8 cellular contexts compared by ENCODE assay signal in genomic region chr17:72122002-72122310, GRCh38. TPM values are rescaled to one million over a fixed set of nuclear protein-coding genes. Genes with fewer than 3 reads are reported as not detected.
A peak's percentile ranks its signal among the peaks of the same experiment; 100 is the strongest.
DNase-seq lines count a peak whose midpoint lies in the region; ATAC-seq, FAIRE-seq and TF ChIP-seq lines count a peak whose summit lies in the region.

No MANE protein-coding gene starts in this region.

- H3K9me3 Mint-ChIP-seq in chondrocyte (ENCODE audit: low read depth): no peaks in the 10 kb centered on the region

- no peaks in the 10 kb centered on the region for H3K36me3 ChIP-seq in mucosa of descending colon (ENCODE audit: low read depth)

- TF ChIP-seq POLR2A in GM12892 (IDR thresholded peaks at IDR 0.05; ENCODE audit: low read depth, low read length): no peak

- intact Hi-C loops in mucosa of descending colon (cut with DNase I, micrococcal nuclease): loop anchor here in 1 of 2 donors (5.0 kb wide), 1 partner anchor 415 kb away; no protein-coding TSS in a partner anchor

- peak; percentile 10 for ATAC-seq in HG02798 (IDR thresholded peaks at IDR 0.05; ENCODE audit: poor library complexity, unreplicated experiment)
- no peak for ATAC-seq in mucosa of descending colon

- H3K36me3 Mint-ChIP-seq in chondrocyte (ENCODE audit: low read depth): peaks cover 11% of the 10 kb centered on the region

- peaks cover 55% of the 10 kb centered on the region for H3K4me1 Mint-ChIP-seq in chondrocyte (ENCODE audit: low read depth)

- TF ChIP-seq CTCF in AG10803 (conservative IDR thresholded peaks at IDR 0.05; ENCODE audit: low read length): no peak
- no peak for TF ChIP-seq CTCF in chondrocyte (IDR thresholded peaks at IDR 0.05)
- no peak for TF ChIP-seq CTCF in mucosa of descending colon (IDR thresholded peaks at IDR 0.05)

- FAIRE-seq in GM12892 (lab: Jason Lieb, UNC): no peak

- no peak for DNase-seq in AG10803 (ENCODE audit: low read depth)
- DNase-seq in chondrocyte (ENCODE audit: low spot score): no peak
- DNase-seq in mucosa of descending colon: peak in 1 of 3 donors; percentile 59
- no peak for DNase-seq in stimulated activated CD4-positive, alpha-beta T cell treated with anti-CD3 and anti-CD28 coated beads, Interleukin-2, amount 100 ng/mL, for 48 hours
- DNase-seq in stimulated activated CD4-positive, alpha-beta T cell treated with anti-CD3 and anti-CD28 coated beads, Interleukin-4, amount 100 ng/mL, for 4 hours: no peak
- no peak for DNase-seq in SW 1271 (lab: John Stamatoyannopoulos, UW)
- DNase-seq in GM12892 (ENCODE audit: insufficient read length): no peak

- H3K4me3 ChIP-seq in AG10803 (ENCODE audit: low read length) (peak overlapping the region; percentile 85), mucosa of descending colon (peak overlapping the region; percentile 74)

- H3K27me3 Mint-ChIP-seq in chondrocyte (ENCODE audit: low read depth): peaks cover 10% of the 10 kb centered on the region

- peaks cover 14% of the 10 kb centered on the region for H3K4me1 ChIP-seq in mucosa of descending colon (ENCODE audit: low read depth)

- H3K4me3 Mint-ChIP-seq in chondrocyte (ENCODE audit: unreplicated experiment): peak overlapping the region; percentile 98

- H3K27ac Mint-ChIP-seq in chondrocyte (ENCODE audit: unreplicated experiment): peak overlapping the region; percentile 83

- no peaks in the 10 kb centered on the region for H3K9me3 ChIP-seq in mucosa of descending colon

RNA-seq across cellular contexts. Expression of gene SOX9, which starts 1.1 kb away (rescaled TPM):
- total RNA-seq in chondrocyte (9.5 to 23.8 TPM (median 10.5 TPM) in 3 replicates), mucosa of descending colon (10 to 100 TPM; 17.2 to 46.0 (median 39.8) TPM)
- 7.4 TPM for polyA plus RNA-seq in GM12892 (2012; ENCODE audit: missing spikeins)
